ENCODE assay signal across 8 cellular contexts in genomic region chr16:89489731-89490385, GRCh38. TPM values are rescaled to one million over a fixed set of nuclear protein-coding genes. Genes with fewer than 3 reads are reported as not detected.
DNase-seq lines count a peak whose midpoint lies in the region; ATAC-seq, FAIRE-seq and TF ChIP-seq lines count a peak whose summit lies in the region.

No MANE protein-coding gene starts in this region.

- TF ChIP-seq POLR2A in A549 (IDR thresholded peaks at IDR 0.05; ENCODE audit: low read length) (no peak), breast epithelium (IDR thresholded peaks at IDR 0.05) (no peak)

- no peak for TF ChIP-seq CTCF in A549 (IDR thresholded peaks at IDR 0.05)
- TF ChIP-seq CTCF in HL-60 (IDR thresholded peaks at IDR 0.05; ENCODE audit: insufficient read depth, low read length): no peak
- TF ChIP-seq CTCF in breast epithelium (IDR thresholded peaks at IDR 0.05): no peak
- TF ChIP-seq CTCF in mesothelial cell of epicardium (IDR thresholded peaks at IDR 0.05; ENCODE audit: unreplicated experiment): no peak

- no peak overlapping the region for H3K27ac Mint-ChIP-seq in mesothelial cell of epicardium

- peak overlapping the region; percentile 91 for H3K4me2 ChIP-seq in A549

- H3K4me3 Mint-ChIP-seq in mesothelial cell of epicardium: peak overlapping the region; percentile 17

- peak overlapping the region; percentile 94 for H3K4me3 ChIP-seq in A549
- peak overlapping the region; percentile 46 for H3K4me3 ChIP-seq in HL-60 (replicated peaks; ENCODE audit: insufficient read depth, low read length)
- H3K4me3 ChIP-seq in breast epithelium: peak overlapping the region; percentile 94 to 99 (median 95)

- H3K36me3 ChIP-seq in breast epithelium: no peaks in the 10 kb centered on the region

- no CpG with 5 or more reads among the region's 94 CpGs for WGBS in A549 (ENCODE audit: missing lambda C conversion rate)

- H3K4me1 ChIP-seq in A549: peaks cover 42% of the 10 kb centered on the region
- peaks cover 7 to 14% of the 10 kb centered on the region in 2 donors for H3K4me1 ChIP-seq in breast epithelium

- no peak for DNase-seq in A549 (ENCODE audit: low read depth in 1 of 2, low spot score in 1 of 2)
- no peak for DNase-seq in HL-60 (ENCODE audit: low read depth in 1 of 2, low spot score in 1 of 2)
- DNase-seq in breast epithelium (ENCODE audit: low spot score in 2 of 2): no peak
- peak in 1 of 2 experiments; percentile 44 for DNase-seq in mesothelial cell of epicardium (ENCODE audit: low spot score in 2 of 2, unreplicated experiment in 2 of 2)
- no peak for DNase-seq in NCI-H187 (lab: John Stamatoyannopoulos, UW)
- DNase-seq in NCI-H2081 treated with DMSO at 0.1 percent for 48 hours (lab: John Stamatoyannopoulos, UW): no peak
- no peak for DNase-seq in occipital lobe (lab: John Stamatoyannopoulos, UW)

- H3K36me3 Mint-ChIP-seq in mesothelial cell of epicardium: peaks cover 2% of the 10 kb centered on the region

- intact Hi-C loops in breast epithelium (cut with DNase I; ENCODE audit: low total_unique reads): no loop called here

- POLR2A ChIA-PET in A549 (lab: Yijun Ruan, JAX): interaction anchor here (1.0 kb wide), 1 partner anchor 18 kb away, joined by 4 read pairs; no protein-coding TSS in a partner anchor

- H3K27me3 Mint-ChIP-seq in mesothelial cell of epicardium (ENCODE audit: low read depth): no peaks in the 10 kb centered on the region

- no peak for TF ChIP-seq EP300 in A549 (IDR thresholded peaks at IDR 0.05)

- H3K9me3 Mint-ChIP-seq in mesothelial cell of epicardium: no peaks in the 10 kb centered on the region

- no peaks in the 10 kb centered on the region for H3K9me3 ChIP-seq in A549
- no peaks in the 10 kb centered on the region for H3K9me3 ChIP-seq in breast epithelium

- CTCF ChIA-PET in A549 (lab: Yijun Ruan, JAX): interaction anchor here (1.3 kb wide), 1 partner anchor 13 kb away, joined by 3 read pairs; no protein-coding TSS in a partner anchor

- H3K27ac ChIP-seq in A549 (peak overlapping the region; percentile 97 to 100), HL-60 (replicated peaks) (peak overlapping the region; percentile 82), breast epithelium (peak overlapping the region; percentile 99 to 100)

- H3K4me1 Mint-ChIP-seq in mesothelial cell of epicardium: peaks cover 48% of the 10 kb centered on the region

- no peak for FAIRE-seq in A549 (lab: Jason Lieb, UNC)

- H3K27me3 ChIP-seq in HL-60 (ENCODE audit: insufficient read depth, poor library complexity, severe bottlenecking): no peaks in the 10 kb centered on the region
- no peaks in the 10 kb centered on the region for H3K27me3 ChIP-seq in breast epithelium

- ATAC-seq in A549: 0 out of 6 replicates have a peak, but pooled peaks of 1 of the 2 experiments have one; percentile 1
- no peak for ATAC-seq in GM21528 (IDR thresholded peaks at IDR 0.05; ENCODE audit: low FRiP score, unreplicated experiment)

- no peak for TF ChIP-seq RAD21 in A549 (conservative IDR thresholded peaks at IDR 0.05 in 1 of 2, IDR thresholded peaks at IDR 0.05 in 1 of 2)

TF ChIP-seq in A549, 52 proteins besides CTCF, POLR2A, EP300 and RAD21:
- TF ChIP-seq FOSL2 (IDR thresholded peaks at IDR 0.05): no peak
- no peak for TF ChIP-seq FOSL2 (CRISPR knock-in tag; IDR thresholded peaks at IDR 0.05)
- TF ChIP-seq RARB (CRISPR knock-in tag; IDR thresholded peaks at IDR 0.05): no peak
- TF ChIP-seq ZFP36 (IDR thresholded peaks at IDR 0.05; ENCODE audit: borderline replicate concordance, partially characterized antibody): no peak
- TF ChIP-seq CBX2 (IDR thresholded peaks at IDR 0.05; ENCODE audit: borderline replicate concordance, low read depth): no peak
- no peak for TF ChIP-seq NPAS2 (CRISPR knock-in tag; IDR thresholded peaks at IDR 0.05; ENCODE audit: borderline replicate concordance)
- TF ChIP-seq BCL3 (IDR thresholded peaks at IDR 0.05): no peak
- no peak for TF ChIP-seq PHF8 (IDR thresholded peaks at IDR 0.05; ENCODE audit: borderline replicate concordance, low read depth)
- TF ChIP-seq MAZ (IDR thresholded peaks at IDR 0.05; ENCODE audit: borderline replicate concordance, low read depth, low read length): no peak
- no peak for TF ChIP-seq RNF2 (IDR thresholded peaks at IDR 0.05; ENCODE audit: borderline replicate concordance, low read depth)
- TF ChIP-seq EHF (CRISPR knock-in tag; IDR thresholded peaks at IDR 0.05): no peak
- no peak for TF ChIP-seq CHD4 (IDR thresholded peaks at IDR 0.05; ENCODE audit: borderline replicate concordance)
- no peak for TF ChIP-seq KDM5A (IDR thresholded peaks at IDR 0.05)
- no peak for TF ChIP-seq MAFK (IDR thresholded peaks at IDR 0.05; ENCODE audit: partially characterized antibody)
- TF ChIP-seq SMC3 (IDR thresholded peaks at IDR 0.05): no peak
- no peak for TF ChIP-seq SREBF2 (IDR thresholded peaks at IDR 0.05)
- TF ChIP-seq FOSB (CRISPR knock-in tag; IDR thresholded peaks at IDR 0.05): no peak
- no peak for TF ChIP-seq ZNF302 (CRISPR knock-in tag; IDR thresholded peaks at IDR 0.05)
- TF ChIP-seq HOXB13 (CRISPR knock-in tag; IDR thresholded peaks at IDR 0.05; ENCODE audit: low read depth): no peak

RNA-seq across cellular contexts. Expression of gene ANKRD11, which starts 0.5 kb away (rescaled TPM):
- polyA plus RNA-seq in A549 (2011; rRNA removed) (54.9 and 57.4 TPM in 2 replicates), A549 (2017; fragmentation: RNase III; extraction: RNeasy Plus Mini Kit Qiagen cat#74134 plus additional on column Dnase treatment) (50.4 to 56.7 TPM (median 53.6 TPM) in 3 replicates)
- 56.7 and 61.7 TPM in 2 replicates for polyA plus RNA-seq in A549 (2012; cell fraction: cytosol; rRNA removed)
- polyA plus RNA-seq in A549 (2012; cell fraction: nucleus; rRNA removed): 130 and 154 TPM in 2 replicates
- 43.6 and 69.7 TPM in 2 replicates for polyA minus RNA-seq in A549 (2011; rRNA and poly(A)+ RNA removed)
- total RNA-seq in breast epithelium (10 to 100 TPM; 64.0 to 79.0 (median 69.2) TPM), mesothelial cell of epicardium (230 to 247 TPM (median 233 TPM) in 3 replicates), occipital lobe (27.5 TPM)

RNA-seq across cellular contexts. Expression of gene SPG7, which starts 18.3 kb away (rescaled TPM):
- polyA plus RNA-seq in A549 (2011; rRNA removed): 53.2 and 54.4 TPM in 2 replicates
- 57.9 and 61.6 TPM in 2 replicates for polyA plus RNA-seq in A549 (2012; cell fraction: cytosol; rRNA removed)
- 434 and 484 TPM in 2 replicates for polyA plus RNA-seq in A549 (2012; cell fraction: nucleus; rRNA removed)
- polyA plus RNA-seq in A549 (2017; fragmentation: RNase III; extraction: RNeasy Plus Mini Kit Qiagen cat#74134 plus additional on column Dnase treatment): 73.2 to 80.6 TPM (median 79.6 TPM) in 3 replicates
- polyA minus RNA-seq in A549 (2011; rRNA and poly(A)+ RNA removed): 51.0 and 58.2 TPM in 2 replicates
- 100 to 1,000 TPM; 104 to 126 (median 118) TPM for total RNA-seq in breast epithelium
- total RNA-seq in mesothelial cell of epicardium: 186 to 199 TPM (median 187 TPM) in 3 replicates
- total RNA-seq in occipital lobe: 78.1 TPM
